ENCODE assay signal across 1 cellular context in genomic region chr2:24925815-24926214, GRCh38.
TF ChIP-seq lines count a peak whose summit lies in the region.

No MANE protein-coding gene starts in this region.

TF ChIP-seq in GM23338, 12 proteins besides CTCF, POLR2A, EP300 and RAD21 (continued from another document):
- no peak for TF ChIP-seq ETS1 (IDR thresholded peaks at IDR 0.05)
- TF ChIP-seq JUNB (IDR thresholded peaks at IDR 0.05; ENCODE audit: unreplicated experiment), result no peak
- TF ChIP-seq REST (IDR thresholded peaks at IDR 0.05; ENCODE audit: unreplicated experiment), result no peak
